Comparison of ENCODE assay signal across 27 cellular contexts in the genomic region with DNA sequence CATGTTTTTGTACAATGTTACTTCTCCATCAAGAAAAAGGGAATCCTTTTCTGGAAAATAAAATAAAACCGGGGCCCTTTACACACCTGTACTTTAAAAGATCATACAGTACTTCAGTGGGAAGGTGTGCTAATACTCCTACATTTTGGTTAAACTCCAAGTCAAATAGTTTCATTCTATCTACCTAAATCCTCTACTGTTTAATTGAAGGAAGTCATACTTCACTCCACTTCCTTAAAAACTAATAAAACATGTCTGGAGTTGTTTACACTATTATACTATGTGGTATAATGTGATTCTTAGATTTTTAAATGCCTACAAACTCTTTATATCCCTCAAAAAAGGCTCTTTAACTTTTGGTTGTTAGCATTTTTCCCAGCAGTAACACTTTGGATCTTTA.
"Had no signal": no experiment of that assay in that cellular context is flagged by ENCODE, and none has a peak within 500 bp of the region (broad histone marks: within the 10 kb centered on the region; RNA-seq: fewer than 3 reads in every experiment).

No MANE protein-coding gene starts in this region.

- H3K4me1 Mint-ChIP-seq: activated T-helper 17 cell treated with anti-CD3 and anti-CD28 coated beads, Interleukin-2, amount 50 U/mL, for 72 hours; central memory CD8-positive, alpha-beta T cell; stimulated activated effector memory CD8-positive, alpha-beta T cell treated with anti-CD3 and anti-CD28 coated beads, Interleukin-12 subunit alpha, Interleukin-12 subunit beta, amount 100 ng/mL, for 72 hours had no signal

- H3K27ac Mint-ChIP-seq: activated CD4-positive, alpha-beta memory T cell treated with anti-CD3 and anti-CD28 coated beads, Interleukin-2, amount 10 ng/mL, durations not matched to agents 7 days and 5 days; activated CD4-positive, alpha-beta T cell treated with anti-CD3 and anti-CD28 coated beads, Interleukin-2, amount 10 ng/mL, durations not matched to agents 7 days and 5 days; activated T-helper 17 cell treated with anti-CD3 and anti-CD28 coated beads, Interleukin-2, amount 50 U/mL, for 72 hours; progenitor cell of endocrine pancreas; stimulated activated effector memory CD8-positive, alpha-beta T cell treated with anti-CD3 and anti-CD28 coated beads, Interleukin-12 subunit alpha, Interleukin-12 subunit beta, amount 100 ng/mL, for 72 hours; stimulated activated naive CD8-positive, alpha-beta T cell treated with anti-CD3 and anti-CD28 coated beads, Interleukin-15, Interleukin-2, amounts not matched to agents 100 ng/mL and 50 ng/mL, for 24 hours; type B pancreatic cell; WTC11 had no signal

- H3K4me3 ChIP-seq: breast epithelium, gastrocnemius medialis, ovary, skin epidermis, uterus had no signal

- DNase-seq: activated CD4-positive, alpha-beta memory T cell treated with anti-CD3 and anti-CD28 coated beads, Interleukin-2, amount 10 ng/mL, durations not matched to agents 7 days and 5 days; activated CD4-positive, alpha-beta T cell treated with anti-CD3 and anti-CD28 coated beads for 1 hour; activated CD4-positive, alpha-beta T cell treated with anti-CD3 and anti-CD28 coated beads, Interleukin-2, amount 10 ng/mL, durations not matched to agents 7 days and 5 days; activated CD8-positive, alpha-beta memory T cell treated with anti-CD3 and anti-CD28 coated beads, Interleukin-2, amount 50 U/mL, for 48 hours; activated gamma-delta T cell treated with Interleukin-2 at 50 U/mL for 16 hours; activated naive CD4-positive, alpha-beta T cell treated with anti-CD3 and anti-CD28 coated beads, Interleukin-2, amount 50 U/mL, for 16 hours; activated T-cell treated with anti-CD3 and anti-CD28 coated beads, Interleukin-2, amount 50 U/mL, for 4 hours; dermis blood vessel endothelial cell; effector CD4-positive, alpha-beta T cell; gastrocnemius medialis; glutamatergic neuron; left ventricle myocardium superior; ovary; stimulated activated CD4-positive, alpha-beta T cell treated with anti-CD3 and anti-CD28 coated beads, Interleukin-12 subunit alpha, Interleukin-12 subunit beta, amount 100 ng/mL, for 4 hours; stimulated activated CD4-positive, alpha-beta T cell treated with anti-CD3 and anti-CD28 coated beads, Interleukin-4, amount 100 ng/mL, for 1 hour; T-helper 9 cell; uterus had no signal

- H3K27ac ChIP-seq: breast epithelium, gastrocnemius medialis, ovary, skin epidermis, uterus had no signal

- H3K27me3 Mint-ChIP-seq: activated CD4-positive, alpha-beta T cell treated with anti-CD3 and anti-CD28 coated beads, Interleukin-2, amount 10 ng/mL, durations not matched to agents 7 days and 5 days; activated T-helper 17 cell treated with anti-CD3 and anti-CD28 coated beads, Interleukin-2, amount 50 U/mL, for 72 hours; progenitor cell of endocrine pancreas; stimulated activated naive CD8-positive, alpha-beta T cell treated with anti-CD3 and anti-CD28 coated beads, Interleukin-15, Interleukin-2, amounts not matched to agents 100 ng/mL and 50 ng/mL, for 24 hours had no signal

- H3K27me3 ChIP-seq: breast epithelium, gastrocnemius medialis, ovary, uterus had no signal

- H3K36me3 ChIP-seq: breast epithelium, gastrocnemius medialis, ovary, uterus had no signal

- H3K9me3 Mint-ChIP-seq: activated CD4-positive, alpha-beta memory T cell treated with anti-CD3 and anti-CD28 coated beads, Interleukin-2, amount 10 ng/mL, durations not matched to agents 7 days and 5 days; activated T-cell treated with anti-CD3 and anti-CD28 coated beads, Interleukin-2, amount 50 U/mL, for 4 hours; activated T-helper 17 cell treated with anti-CD3 and anti-CD28 coated beads, Interleukin-2, amount 50 U/mL, for 72 hours; central memory CD8-positive, alpha-beta T cell; stimulated activated effector memory CD8-positive, alpha-beta T cell treated with anti-CD3 and anti-CD28 coated beads, Interleukin-12 subunit alpha, Interleukin-12 subunit beta, amount 100 ng/mL, for 72 hours; stimulated activated naive CD8-positive, alpha-beta T cell treated with anti-CD3 and anti-CD28 coated beads, Interleukin-15, Interleukin-2, amounts not matched to agents 100 ng/mL and 50 ng/mL, for 24 hours; type B pancreatic cell; WTC11 had no signal

- H3K36me3 Mint-ChIP-seq: stimulated activated effector memory CD8-positive, alpha-beta T cell treated with anti-CD3 and anti-CD28 coated beads, Interleukin-12 subunit alpha, Interleukin-12 subunit beta, amount 100 ng/mL, for 72 hours; type B pancreatic cell; WTC11 had no signal

- H3K9me3 ChIP-seq: breast epithelium, gastrocnemius medialis, ovary, uterus had no signal

- H3K4me3 Mint-ChIP-seq: activated CD4-positive, alpha-beta memory T cell treated with anti-CD3 and anti-CD28 coated beads, Interleukin-2, amount 10 ng/mL, durations not matched to agents 7 days and 5 days; activated CD4-positive, alpha-beta T cell treated with anti-CD3 and anti-CD28 coated beads, Interleukin-2, amount 10 ng/mL, durations not matched to agents 7 days and 5 days; activated T-cell treated with anti-CD3 and anti-CD28 coated beads, Interleukin-2, amount 50 U/mL, for 4 hours; activated T-helper 17 cell treated with anti-CD3 and anti-CD28 coated beads, Interleukin-2, amount 50 U/mL, for 72 hours; central memory CD8-positive, alpha-beta T cell; stimulated activated effector memory CD8-positive, alpha-beta T cell treated with anti-CD3 and anti-CD28 coated beads, Interleukin-12 subunit alpha, Interleukin-12 subunit beta, amount 100 ng/mL, for 72 hours; stimulated activated naive CD8-positive, alpha-beta T cell treated with anti-CD3 and anti-CD28 coated beads, Interleukin-15, Interleukin-2, amounts not matched to agents 100 ng/mL and 50 ng/mL, for 24 hours; type B pancreatic cell; WTC11 had no signal

- H3K4me1 ChIP-seq: breast epithelium, gastrocnemius medialis, uterus had no signal

- ATAC-seq: activated T-helper 17 cell treated with anti-CD3 and anti-CD28 coated beads, Interleukin-2, amount 50 U/mL, for 72 hours; gastrocnemius medialis; left ventricle myocardium superior; sciatic nerve; stimulated activated effector memory CD8-positive, alpha-beta T cell treated with anti-CD3 and anti-CD28 coated beads, Interleukin-12 subunit alpha, Interleukin-12 subunit beta, amount 100 ng/mL, for 72 hours; WTC11 had no signal
